In the genomic region with DNA sequence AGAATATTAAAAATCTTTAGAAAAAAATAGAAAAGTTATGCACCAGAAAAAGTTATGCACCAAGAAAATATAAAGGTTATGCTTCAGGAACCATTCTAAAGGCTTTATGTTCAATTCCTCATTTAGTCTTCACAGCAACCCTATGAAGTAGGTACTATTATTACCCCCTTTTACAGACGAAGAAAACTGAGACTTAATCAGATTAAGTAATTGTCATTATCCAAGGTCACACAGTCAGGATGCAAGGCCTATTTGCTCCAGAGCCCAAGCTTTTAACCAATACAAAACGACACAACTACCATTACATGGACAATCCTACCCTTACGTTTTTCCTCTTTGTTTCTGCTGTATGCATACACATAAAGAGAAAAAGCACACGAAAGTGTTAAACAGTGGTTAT, we compare ENCODE assay signal across 1 cellular context.
TF ChIP-seq lines count a peak whose summit lies in the region.

No MANE protein-coding gene starts in this region.

TF ChIP-seq in H1, 55 proteins besides CTCF, POLR2A, EP300 and RAD21:
- no peak for TF ChIP-seq SRF (IDR thresholded peaks at IDR 0.05; ENCODE audit: low read depth, low read length)
- TF ChIP-seq RFX5 (IDR thresholded peaks at IDR 0.05; ENCODE audit: borderline replicate concordance, low read depth, low read length): no peak
- no peak for TF ChIP-seq HDAC6 (IDR thresholded peaks at IDR 0.05; ENCODE audit: low read depth, low read length)
- no peak for TF ChIP-seq TBP (IDR thresholded peaks at IDR 0.05; ENCODE audit: low read depth, low read length)
- TF ChIP-seq SP1 (IDR thresholded peaks at IDR 0.05; ENCODE audit: low read depth, low read length): no peak
- no peak for TF ChIP-seq JUND (IDR thresholded peaks at IDR 0.05; ENCODE audit: low read length)
- TF ChIP-seq YY1 (IDR thresholded peaks at IDR 0.05; ENCODE audit: low read depth, low read length): no peak
- no peak for TF ChIP-seq CREB1 (IDR thresholded peaks at IDR 0.05)
- no peak for TF ChIP-seq POU5F1 (IDR thresholded peaks at IDR 0.05; ENCODE audit: low read depth, low read length)
- no peak for TF ChIP-seq TEAD4 (IDR thresholded peaks at IDR 0.05; ENCODE audit: low read depth, low read length)
- TF ChIP-seq SIX5 (IDR thresholded peaks at IDR 0.05; ENCODE audit: low read depth, low read length): no peak
- TF ChIP-seq JUN (IDR thresholded peaks at IDR 0.05; ENCODE audit: low read depth, low read length): no peak
- no peak for TF ChIP-seq TAF7 (optimal IDR thresholded peaks at IDR 0.05; ENCODE audit: borderline replicate concordance, low read depth, low read length)
- no peak for TF ChIP-seq CBX8 (IDR thresholded peaks at IDR 0.05; ENCODE audit: borderline replicate concordance, low read depth, low read length)
- TF ChIP-seq CHD2 (IDR thresholded peaks at IDR 0.05; ENCODE audit: low read length): no peak
- no peak for TF ChIP-seq KDM4A (IDR thresholded peaks at IDR 0.05; ENCODE audit: low read depth, low read length, severe bottlenecking)
- no peak for TF ChIP-seq RNF2 (IDR thresholded peaks at IDR 0.05; ENCODE audit: borderline replicate concordance, low read depth, low read length, missing control alignments, poor library complexity, severe bottlenecking)
